Comparison of ENCODE assay signal across 1 cellular context in the genomic region with DNA sequence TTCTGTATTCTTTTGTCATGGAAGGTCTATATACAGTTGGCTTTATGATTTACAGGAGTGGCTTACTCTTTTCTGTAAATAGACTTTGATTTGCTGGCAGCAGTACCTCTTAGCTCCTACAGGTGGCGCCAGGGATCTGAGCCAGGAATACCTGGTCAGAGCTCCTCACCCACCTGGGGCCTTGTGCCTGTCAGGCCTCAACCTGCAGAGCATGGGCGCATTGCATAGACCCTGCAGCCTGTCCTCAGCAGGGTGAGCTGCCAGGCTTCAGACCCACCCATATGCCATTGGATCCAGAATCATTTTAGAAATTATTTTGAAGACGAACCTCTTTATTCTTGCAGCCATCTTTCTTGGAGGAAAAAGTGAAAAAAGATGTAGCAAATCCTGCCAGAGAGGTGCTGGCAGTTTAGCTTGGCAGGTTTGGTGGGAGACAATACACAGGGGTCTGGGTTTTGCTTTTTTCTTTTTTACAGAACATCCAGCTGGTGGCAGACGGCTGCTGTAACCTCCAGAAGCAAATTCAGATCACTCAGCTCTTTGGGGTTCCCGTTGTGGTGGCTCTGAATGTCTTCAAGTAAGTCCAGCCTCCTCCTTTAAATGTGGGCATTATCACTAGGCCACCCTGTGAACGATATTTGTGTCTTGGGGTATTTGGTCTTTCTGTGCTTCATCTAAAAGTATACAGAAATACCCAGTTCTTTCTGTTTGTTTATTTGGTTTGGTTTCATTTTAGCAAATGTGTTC.
TF ChIP-seq lines count a peak whose summit lies in the region.

No MANE protein-coding gene starts in this region.

TF ChIP-seq in HepG2, 621 proteins besides CTCF, POLR2A, EP300 and RAD21 (continued from another document and continues in another):
- no peak for TF ChIP-seq ZNF777 (CRISPR knock-in tag; IDR thresholded peaks at IDR 0.05)
- no peak for TF ChIP-seq ONECUT2 (CRISPR knock-in tag; IDR thresholded peaks at IDR 0.05)
- TF ChIP-seq, protein P1, sequence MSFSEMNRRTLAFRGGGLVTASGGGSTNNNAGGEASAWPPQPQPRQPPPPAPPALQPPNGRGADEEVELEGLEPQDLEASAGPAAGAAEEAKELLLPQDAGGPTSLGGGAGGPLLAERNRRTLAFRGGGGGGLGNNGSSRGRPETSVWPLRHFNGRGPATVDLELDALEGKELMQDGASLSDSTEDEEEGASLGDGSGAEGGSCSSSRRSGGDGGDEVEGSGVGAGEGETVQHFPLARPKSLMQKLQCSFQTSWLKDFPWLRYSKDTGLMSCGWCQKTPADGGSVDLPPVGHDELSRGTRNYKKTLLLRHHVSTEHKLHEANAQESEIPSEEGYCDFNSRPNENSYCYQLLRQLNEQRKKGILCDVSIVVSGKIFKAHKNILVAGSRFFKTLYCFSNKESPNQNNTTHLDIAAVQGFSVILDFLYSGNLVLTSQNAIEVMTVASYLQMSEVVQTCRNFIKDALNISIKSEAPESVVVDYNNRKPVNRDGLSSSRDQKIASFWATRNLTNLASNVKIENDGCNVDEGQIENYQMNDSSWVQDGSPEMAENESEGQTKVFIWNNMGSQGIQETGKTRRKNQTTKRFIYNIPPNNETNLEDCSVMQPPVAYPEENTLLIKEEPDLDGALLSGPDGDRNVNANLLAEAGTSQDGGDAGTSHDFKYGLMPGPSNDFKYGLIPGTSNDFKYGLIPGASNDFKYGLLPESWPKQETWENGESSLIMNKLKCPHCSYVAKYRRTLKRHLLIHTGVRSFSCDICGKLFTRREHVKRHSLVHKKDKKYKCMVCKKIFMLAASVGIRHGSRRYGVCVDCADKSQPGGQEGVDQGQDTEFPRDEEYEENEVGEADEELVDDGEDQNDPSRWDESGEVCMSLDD (CRISPR knock-in tag; IDR thresholded peaks at IDR 0.05; ENCODE audit: borderline replicate concordance), result no peak
- no peak for TF ChIP-seq ZNF800 (CRISPR knock-in tag; IDR thresholded peaks at IDR 0.05)
- peak; percentile 77 for TF ChIP-seq SIX1 (CRISPR knock-in tag; IDR thresholded peaks at IDR 0.05; ENCODE audit: borderline replicate concordance)
- TF ChIP-seq ZNF275 (CRISPR knock-in tag; IDR thresholded peaks at IDR 0.05; ENCODE audit: borderline replicate concordance), result no peak
- TF ChIP-seq MTF1 (CRISPR knock-in tag; IDR thresholded peaks at IDR 0.05), result no peak
- TF ChIP-seq, protein P2, sequence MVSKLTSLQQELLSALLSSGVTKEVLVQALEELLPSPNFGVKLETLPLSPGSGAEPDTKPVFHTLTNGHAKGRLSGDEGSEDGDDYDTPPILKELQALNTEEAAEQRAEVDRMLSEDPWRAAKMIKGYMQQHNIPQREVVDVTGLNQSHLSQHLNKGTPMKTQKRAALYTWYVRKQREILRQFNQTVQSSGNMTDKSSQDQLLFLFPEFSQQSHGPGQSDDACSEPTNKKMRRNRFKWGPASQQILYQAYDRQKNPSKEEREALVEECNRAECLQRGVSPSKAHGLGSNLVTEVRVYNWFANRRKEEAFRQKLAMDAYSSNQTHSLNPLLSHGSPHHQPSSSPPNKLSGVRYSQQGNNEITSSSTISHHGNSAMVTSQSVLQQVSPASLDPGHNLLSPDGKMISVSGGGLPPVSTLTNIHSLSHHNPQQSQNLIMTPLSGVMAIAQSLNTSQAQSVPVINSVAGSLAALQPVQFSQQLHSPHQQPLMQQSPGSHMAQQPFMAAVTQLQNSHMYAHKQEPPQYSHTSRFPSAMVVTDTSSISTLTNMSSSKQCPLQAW (CRISPR knock-in tag; IDR thresholded peaks at IDR 0.05), result peak; percentile 89
- TF ChIP-seq SRY (CRISPR knock-in tag; IDR thresholded peaks at IDR 0.05), result no peak
- TF ChIP-seq, protein P3, sequence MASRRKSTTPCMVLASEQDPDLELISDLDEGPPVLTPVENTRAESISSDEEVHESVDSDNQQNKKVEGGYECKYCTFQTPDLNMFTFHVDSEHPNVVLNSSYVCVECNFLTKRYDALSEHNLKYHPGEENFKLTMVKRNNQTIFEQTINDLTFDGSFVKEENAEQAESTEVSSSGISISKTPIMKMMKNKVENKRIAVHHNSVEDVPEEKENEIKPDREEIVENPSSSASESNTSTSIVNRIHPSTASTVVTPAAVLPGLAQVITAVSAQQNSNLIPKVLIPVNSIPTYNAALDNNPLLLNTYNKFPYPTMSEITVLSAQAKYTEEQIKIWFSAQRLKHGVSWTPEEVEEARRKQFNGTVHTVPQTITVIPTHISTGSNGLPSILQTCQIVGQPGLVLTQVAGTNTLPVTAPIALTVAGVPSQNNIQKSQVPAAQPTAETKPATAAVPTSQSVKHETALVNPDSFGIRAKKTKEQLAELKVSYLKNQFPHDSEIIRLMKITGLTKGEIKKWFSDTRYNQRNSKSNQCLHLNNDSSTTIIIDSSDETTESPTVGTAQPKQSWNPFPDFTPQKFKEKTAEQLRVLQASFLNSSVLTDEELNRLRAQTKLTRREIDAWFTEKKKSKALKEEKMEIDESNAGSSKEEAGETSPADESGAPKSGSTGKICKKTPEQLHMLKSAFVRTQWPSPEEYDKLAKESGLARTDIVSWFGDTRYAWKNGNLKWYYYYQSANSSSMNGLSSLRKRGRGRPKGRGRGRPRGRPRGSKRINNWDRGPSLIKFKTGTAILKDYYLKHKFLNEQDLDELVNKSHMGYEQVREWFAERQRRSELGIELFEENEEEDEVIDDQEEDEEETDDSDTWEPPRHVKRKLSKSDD (CRISPR knock-in tag; IDR thresholded peaks at IDR 0.05; ENCODE audit: low read depth), result no peak
- no peak for TF ChIP-seq RNF2 (conservative IDR thresholded peaks at IDR 0.05; ENCODE audit: low read depth)
- no peak; the same call in 1 of the 2 replicates for TF ChIP-seq SIN3B (IDR thresholded peaks at IDR 0.05; ENCODE audit: low read length)
- TF ChIP-seq RBAK (CRISPR knock-in tag; IDR thresholded peaks at IDR 0.05), result no peak
- TF ChIP-seq TIGD3 (CRISPR knock-in tag; IDR thresholded peaks at IDR 0.05; ENCODE audit: borderline replicate concordance), result no peak
- TF ChIP-seq DBP (CRISPR knock-in tag; IDR thresholded peaks at IDR 0.05; ENCODE audit: not compliant biosample characterization), result no peak
- TF ChIP-seq ZNF468 (CRISPR knock-in tag; IDR thresholded peaks at IDR 0.05), result no peak
- TF ChIP-seq MAZ (IDR thresholded peaks at IDR 0.05; ENCODE audit: borderline replicate concordance, low read depth, low read length), result no peak
- TF ChIP-seq MAZ (CRISPR knock-in tag; IDR thresholded peaks at IDR 0.05; ENCODE audit: low read depth), result 0 out of 2 replicates have a peak, but pooled peaks have one; percentile 42
- TF ChIP-seq RERE (CRISPR knock-in tag; IDR thresholded peaks at IDR 0.05; ENCODE audit: low read depth), result 0 out of 2 replicates have a peak, but pooled peaks have one; percentile 37
- TF ChIP-seq PITX1 (CRISPR knock-in tag; IDR thresholded peaks at IDR 0.05), result no peak
- no peak for TF ChIP-seq TP53 (CRISPR knock-in tag; conservative IDR thresholded peaks at IDR 0.05)
- TF ChIP-seq CENPT (CRISPR knock-in tag; IDR thresholded peaks at IDR 0.05; ENCODE audit: low read depth), result no peak
- no peak for TF ChIP-seq CBFB (CRISPR knock-in tag; IDR thresholded peaks at IDR 0.05)
- TF ChIP-seq, protein P4, sequence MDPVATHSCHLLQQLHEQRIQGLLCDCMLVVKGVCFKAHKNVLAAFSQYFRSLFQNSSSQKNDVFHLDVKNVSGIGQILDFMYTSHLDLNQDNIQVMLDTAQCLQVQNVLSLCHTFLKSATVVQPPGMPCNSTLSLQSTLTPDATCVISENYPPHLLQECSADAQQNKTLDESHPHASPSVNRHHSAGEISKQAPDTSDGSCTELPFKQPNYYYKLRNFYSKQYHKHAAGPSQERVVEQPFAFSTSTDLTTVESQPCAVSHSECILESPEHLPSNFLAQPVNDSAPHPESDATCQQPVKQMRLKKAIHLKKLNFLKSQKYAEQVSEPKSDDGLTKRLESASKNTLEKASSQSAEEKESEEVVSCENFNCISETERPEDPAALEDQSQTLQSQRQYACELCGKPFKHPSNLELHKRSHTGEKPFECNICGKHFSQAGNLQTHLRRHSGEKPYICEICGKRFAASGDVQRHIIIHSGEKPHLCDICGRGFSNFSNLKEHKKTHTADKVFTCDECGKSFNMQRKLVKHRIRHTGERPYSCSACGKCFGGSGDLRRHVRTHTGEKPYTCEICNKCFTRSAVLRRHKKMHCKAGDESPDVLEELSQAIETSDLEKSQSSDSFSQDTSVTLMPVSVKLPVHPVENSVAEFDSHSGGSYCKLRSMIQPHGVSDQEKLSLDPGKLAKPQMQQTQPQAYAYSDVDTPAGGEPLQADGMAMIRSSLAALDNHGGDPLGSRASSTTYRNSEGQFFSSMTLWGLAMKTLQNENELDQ (CRISPR knock-in tag; IDR thresholded peaks at IDR 0.05; ENCODE audit: borderline replicate concordance), result no peak
- no peak for TF ChIP-seq MBD4 (IDR thresholded peaks at IDR 0.05; ENCODE audit: borderline replicate concordance, low read length)
- TF ChIP-seq ZBTB7A (CRISPR knock-in tag; IDR thresholded peaks at IDR 0.05), result no peak
- peak; percentile 46; the same call in 1 of the 2 replicates for TF ChIP-seq THRA (CRISPR knock-in tag; IDR thresholded peaks at IDR 0.05; ENCODE audit: borderline replicate concordance)
- no peak for TF ChIP-seq FLYWCH1 (CRISPR knock-in tag; IDR thresholded peaks at IDR 0.05)
- TF ChIP-seq ZNF670 (CRISPR knock-in tag; IDR thresholded peaks at IDR 0.05; ENCODE audit: borderline replicate concordance), result no peak
